ENCODE assay signal across 8 cellular contexts in genomic region chr16:21554795-21555585, GRCh38. TPM values are rescaled to one million over a fixed set of nuclear protein-coding genes. Genes with fewer than 3 reads are reported as not detected.
DNase-seq lines count a peak whose midpoint lies in the region; ATAC-seq, FAIRE-seq and TF ChIP-seq lines count a peak whose summit lies in the region.

No MANE protein-coding gene starts in this region.

- no peaks in the 10 kb centered on the region for H3K79me2 ChIP-seq in keratinocyte (ENCODE audit: control insufficient read depth, insufficient read depth, low read length)

- H3K27ac ChIP-seq in caudate nucleus (ENCODE audit: low read depth, low read length) (no peak overlapping the region), keratinocyte (ENCODE audit: control insufficient read depth, insufficient read depth, low read length) (no peak overlapping the region)

- no peak for FAIRE-seq in keratinocyte (lab: Jason Lieb, UNC)

- H3K4me3 Mint-ChIP-seq in activated B cell treated with CpG ODN at 0.5 μM for 24 hours, result peak overlapping the region; percentile 83

- intact Hi-C loops in activated B cell treated with CpG ODN at 0.5 μM for 24 hours (cut with micrococcal nuclease), result loop anchor here (1.0 to 5.0 kb wide), 9 partner anchors 14 to 1505 kb away; no protein-coding TSS in a partner anchor

- H3K27me3 Mint-ChIP-seq in activated B cell treated with CpG ODN at 0.5 μM for 24 hours, result no peaks in the 10 kb centered on the region

- ATAC-seq in HG03354 (IDR thresholded peaks at IDR 0.05; ENCODE audit: poor library complexity, severe bottlenecking, unreplicated experiment) (peak; percentile 98), activated B cell treated with CpG ODN at 0.5 μM for 24 hours (ENCODE audit: low read depth) (peak; percentile 94)

- CTCF ChIA-PET in activated B cell treated with CpG ODN at 0.5 μM for 24 hours (lab: Charles Lee), result interaction anchor here (1.0 to 1.3 kb wide), 3 partner anchors 9 to 366 kb away, joined by 3 to 5 read pairs (median 3); no protein-coding TSS in a partner anchor

- no peaks in the 10 kb centered on the region for H3K4me1 ChIP-seq in keratinocyte (ENCODE audit: control insufficient read depth, extremely low read depth, insufficient read depth, low read length)

- H2AFZ ChIP-seq in keratinocyte (ENCODE audit: control insufficient read depth, low read length), result peak overlapping the region; percentile 72

- no peaks in the 10 kb centered on the region for H3K9me1 ChIP-seq in keratinocyte (ENCODE audit: control insufficient read depth, extremely low read depth, insufficient read depth, low read length)

- H3K36me3 Mint-ChIP-seq in activated B cell treated with CpG ODN at 0.5 μM for 24 hours (ENCODE audit: low read depth), result no peaks in the 10 kb centered on the region

- no peak overlapping the region for H3K4me3 ChIP-seq in keratinocyte (ENCODE audit: control insufficient read depth in 2 of 3, extremely low read depth in 1 of 3, insufficient read depth in 2 of 3, low read depth in 1 of 3, low read length in 3 of 3)

- H3K4me1 Mint-ChIP-seq in activated B cell treated with CpG ODN at 0.5 μM for 24 hours, result peaks cover 35% of the 10 kb centered on the region

- H3K9me3 Mint-ChIP-seq in activated B cell treated with CpG ODN at 0.5 μM for 24 hours, result no peaks in the 10 kb centered on the region

- dilution Hi-C loops in keratinocyte (cut with MboI; ENCODE audit: extremely low pct_ligation_motif_present, low sequenced_read_pairs), result no loop called here

- peak overlapping the region; percentile 94 for H3K27ac Mint-ChIP-seq in activated B cell treated with CpG ODN at 0.5 μM for 24 hours

- no peaks in the 10 kb centered on the region for H3K36me3 ChIP-seq in keratinocyte (ENCODE audit: control insufficient read depth in 2 of 2, extremely low read depth in 1 of 2, insufficient read depth in 2 of 2, low read length in 2 of 2)

- TF ChIP-seq CTCF in activated B cell treated with CpG ODN at 0.5 μM for 24 hours (IDR thresholded peaks at IDR 0.05) (peak; percentile 91), keratinocyte (optimal IDR thresholded peaks at IDR 0.05 in 1 of 3, IDR thresholded peaks at IDR 0.05 in 1 of 3, conservative IDR thresholded peaks at IDR 0.05 in 1 of 3; ENCODE audit: extremely low read depth in 1 of 3, insufficient read depth in 2 of 3, low read length in 3 of 3) (peak; percentile 84 to 100 (median 98))

- no peaks in the 10 kb centered on the region for H4K20me1 ChIP-seq in keratinocyte (ENCODE audit: control insufficient read depth, extremely low read depth, insufficient read depth, low read length)

- DNase-seq in AML-193 (lab: John Stamatoyannopoulos, UW), result peak; percentile 90 to 91
- DNase-seq in GM19238 (ENCODE audit: insufficient read length, low spot score), result peak; percentile 95
- peak; percentile 87 for DNase-seq in NCI-H345 (lab: John Stamatoyannopoulos, UW)
- DNase-seq in activated B cell treated with CpG ODN at 0.5 μM for 24 hours, result peak; percentile 98
- DNase-seq in caudate nucleus (lab: John Stamatoyannopoulos, UW), result peak; percentile 35 to 94 (median 80)
- no peak for DNase-seq in keratinocyte (ENCODE audit: low read depth, low spot score)
- DNase-seq in stimulated activated CD4-positive, alpha-beta T cell treated with anti-CD3 and anti-CD28 coated beads, Interleukin-15, amount 100 ng/mL, for 48 hours (ENCODE audit: low read depth in 2 of 2), result peak; percentile 93 to 97

- H3K9me3 ChIP-seq in keratinocyte (ENCODE audit: control insufficient read depth, low read depth, low read length), result no peaks in the 10 kb centered on the region

- H3K9ac ChIP-seq in keratinocyte (ENCODE audit: control insufficient read depth, extremely low read depth, insufficient read depth, low read length), result no peak overlapping the region

- peak overlapping the region; percentile 16 for H3K4me2 ChIP-seq in keratinocyte (ENCODE audit: control insufficient read depth, extremely low read depth, insufficient read depth, low read depth, low read length)

- H3K27me3 ChIP-seq in keratinocyte (ENCODE audit: control insufficient read depth, extremely low read depth, insufficient read depth, low read length), result peaks cover 6% of the 10 kb centered on the region

- POLR2A ChIA-PET in activated B cell treated with CpG ODN at 0.5 μM for 24 hours (lab: Charles Lee), result interaction anchor here (0.7 to 1.7 kb wide), 2 partner anchors 36 to 404 kb away, joined by 4 to 15 read pairs; no protein-coding TSS in a partner anchor

RNA-seq across cellular contexts. Expression of gene METTL9, which starts 44.4 kb away (rescaled TPM):
- 53.3 and 59.2 TPM in 2 replicates for total RNA-seq in activated B cell treated with CpG ODN at 0.5 μM for 24 hours
- polyA plus RNA-seq in keratinocyte, result 67.8 to 108 TPM (median 68.7 TPM) in 3 replicates
- 23.1 TPM for polyA plus RNA-seq in keratinocyte (2011; ENCODE audit: low read depth)
- polyA plus RNA-seq in keratinocyte (2011; cell fraction: cytosol; rRNA removed), result 54.7 and 122 TPM in 2 replicates
- polyA plus RNA-seq in keratinocyte (2011; cell fraction: nucleus; rRNA removed), result 23.4 and 26.9 TPM in 2 replicates
- polyA plus RNA-seq in keratinocyte (2012; ENCODE audit: low replicate concordance), result 61.4 and 75.1 TPM in 2 replicates
- 14.2 to 46.8 TPM (median 30.3 TPM) in 3 replicates for polyA minus RNA-seq in keratinocyte
- polyA minus RNA-seq in keratinocyte (2011; cell fraction: cytosol; rRNA and poly(A)+ RNA removed), result 61.8 TPM
- polyA minus RNA-seq in keratinocyte (2011; cell fraction: nucleus; rRNA and poly(A)+ RNA removed), result 10.6 and 23.6 TPM in 2 replicates
